In genomic region chr20:24164360-24164759, GRCh38 we compare ENCODE assay signal across 10 cellular contexts.
DNase-seq lines count a peak whose midpoint lies in the region; ATAC-seq and TF ChIP-seq lines count a peak whose summit lies in the region.
"Had no signal": no experiment of that assay in that cellular context is flagged by ENCODE, and none has a peak within 500 bp of the region (broad histone marks: within the 10 kb centered on the region; RNA-seq: fewer than 3 reads in every experiment).

No MANE protein-coding gene starts in this region.

- no peak overlapping the region for H3K4me3 Mint-ChIP-seq in activated naive CD8-positive, alpha-beta T cell treated with anti-CD3 and anti-CD28 coated beads, Interleukin-2, amount 50 U/mL, for 24 hours
- H3K4me3 Mint-ChIP-seq in nephron progenitor cell, result no peak overlapping the region
- H3K4me3 Mint-ChIP-seq: T-helper 1 cell treated with Interleukin-12 subunit alpha and Interleukin-12 subunit beta and Interleukin-4 antibody, amounts not matched to agents 30 μg/mL and 1 μg/mL, for 36 hours had no signal

- no peaks in the 10 kb centered on the region for H3K4me1 Mint-ChIP-seq in activated naive CD8-positive, alpha-beta T cell treated with anti-CD3 and anti-CD28 coated beads, Interleukin-2, amount 50 U/mL, for 24 hours
- peaks cover 42% of the 10 kb centered on the region for H3K4me1 Mint-ChIP-seq in nephron progenitor cell

- peaks cover 1% of the 10 kb centered on the region for H3K27me3 Mint-ChIP-seq in activated naive CD8-positive, alpha-beta T cell treated with anti-CD3 and anti-CD28 coated beads, Interleukin-2, amount 50 U/mL, for 24 hours
- H3K27me3 Mint-ChIP-seq in nephron progenitor cell (ENCODE audit: low read depth, poor library complexity), result no peaks in the 10 kb centered on the region

- DNase-seq in GM10266 (ENCODE audit: extremely low spot score), result no peak
- peak; percentile 50 for DNase-seq in M059J (ENCODE audit: low read depth)
- DNase-seq in activated naive CD8-positive, alpha-beta T cell treated with anti-CD3 and anti-CD28 coated beads, Interleukin-2, amount 50 U/mL, for 24 hours, result peak; percentile 47
- peak; percentile 46 for DNase-seq in nephron progenitor cell
- DNase-seq in NCI-H2029 (lab: John Stamatoyannopoulos, UW), result no peak
- DNase-seq in cortex of kidney (lab: John Stamatoyannopoulos, UW), result no peak
- DNase-seq: occipital lobe had no signal

- no peaks in the 10 kb centered on the region for H3K9me3 Mint-ChIP-seq in activated naive CD8-positive, alpha-beta T cell treated with anti-CD3 and anti-CD28 coated beads, Interleukin-2, amount 50 U/mL, for 24 hours
- peaks cover 24% of the 10 kb centered on the region for H3K9me3 Mint-ChIP-seq in nephron progenitor cell
- H3K9me3 Mint-ChIP-seq: T-helper 1 cell treated with Interleukin-12 subunit alpha and Interleukin-12 subunit beta and Interleukin-4 antibody, amounts not matched to agents 30 μg/mL and 1 μg/mL, for 36 hours had no signal

- no peak for ATAC-seq in activated naive CD8-positive, alpha-beta T cell treated with anti-CD3 and anti-CD28 coated beads, Interleukin-2, amount 50 U/mL, for 24 hours
- ATAC-seq in GM21515 (IDR thresholded peaks at IDR 0.05; ENCODE audit: unreplicated experiment) (no peak), HG02938 (IDR thresholded peaks at IDR 0.05; ENCODE audit: unreplicated experiment) (no peak)

- H3K36me3 Mint-ChIP-seq in activated naive CD8-positive, alpha-beta T cell treated with anti-CD3 and anti-CD28 coated beads, Interleukin-2, amount 50 U/mL, for 24 hours (ENCODE audit: low read depth), result no peaks in the 10 kb centered on the region
- H3K36me3 Mint-ChIP-seq in nephron progenitor cell (ENCODE audit: low read depth), result peaks cover 9% of the 10 kb centered on the region

- TF ChIP-seq CTCF in GM10266 (IDR thresholded peaks at IDR 0.05; ENCODE audit: control insufficient read depth, insufficient read depth, low read depth, missing control alignments), result peak; percentile 41
- peak; percentile 45 for TF ChIP-seq CTCF in nephron progenitor cell (IDR thresholded peaks at IDR 0.05)

- no peak overlapping the region for H3K27ac Mint-ChIP-seq in activated naive CD8-positive, alpha-beta T cell treated with anti-CD3 and anti-CD28 coated beads, Interleukin-2, amount 50 U/mL, for 24 hours
- no peak overlapping the region for H3K27ac Mint-ChIP-seq in nephron progenitor cell
- H3K27ac Mint-ChIP-seq: T-helper 1 cell treated with Interleukin-12 subunit alpha and Interleukin-12 subunit beta and Interleukin-4 antibody, amounts not matched to agents 30 μg/mL and 1 μg/mL, for 36 hours had no signal

Comparison
In these comparisons a context has a peak if more than half of its experiments do, and no peak if none do; other contexts are left out.
1. DNase-seq: peak in M059J (single experiment), activated naive CD8-positive, alpha-beta T cell treated with anti-CD3 and anti-CD28 coated beads, Interleukin-2, amount 50 U/mL, for 24 hours (single experiment) and nephron progenitor cell (single experiment); none in GM10266 (single experiment), NCI-H2029 (single experiment) and cortex of kidney (single experiment).